In the genomic region with DNA sequence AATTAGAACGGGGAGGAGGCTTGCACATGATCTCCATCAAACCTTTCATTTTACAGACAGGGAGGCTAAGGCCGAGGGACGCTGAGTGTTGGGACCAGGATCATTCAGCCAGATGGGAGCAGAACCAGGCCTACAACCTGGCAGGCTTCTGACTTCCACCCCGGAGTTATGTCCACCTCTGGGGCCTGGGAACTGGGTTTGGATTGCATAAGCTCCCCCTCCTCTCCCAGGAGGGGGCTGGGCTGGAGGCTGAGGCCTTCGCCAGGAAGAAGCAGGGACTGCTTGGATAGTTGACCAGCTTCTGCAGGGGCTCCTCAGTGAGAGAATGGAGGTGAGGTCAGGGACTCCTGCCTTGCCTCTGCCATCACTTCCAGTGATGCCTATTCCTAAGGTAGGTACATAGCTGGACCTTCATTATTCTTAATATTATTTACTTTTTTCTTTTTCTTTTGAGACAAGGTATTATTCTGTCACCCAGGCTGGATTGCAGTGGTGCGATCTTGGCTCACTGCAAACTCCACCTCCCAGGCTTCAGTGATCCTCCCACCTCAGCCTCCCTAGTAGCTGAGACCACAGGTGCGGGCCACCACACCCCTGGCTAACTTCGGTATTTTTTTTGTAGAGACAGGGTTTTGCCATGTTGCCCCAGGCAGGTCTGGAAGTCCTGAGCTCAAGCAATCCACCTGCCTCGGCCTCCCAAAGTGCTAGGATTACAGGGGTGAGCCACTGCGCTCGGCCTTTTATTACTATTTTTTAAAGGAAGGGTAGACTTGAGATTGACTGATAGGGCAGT, we compare ENCODE assay signal across 8 cellular contexts. TPM values are rescaled to one million over a fixed set of nuclear protein-coding genes. Genes with fewer than 3 reads are reported as not detected.
DNase-seq lines count a peak whose midpoint lies in the region; ATAC-seq and TF ChIP-seq lines count a peak whose summit lies in the region.

No MANE protein-coding gene starts in this region.

- DNase-seq in LNCaP clone FGC (ENCODE audit: low read depth) (no peak), MCF 10A (ENCODE audit: unreplicated experiment) (no peak), nephron progenitor cell (peak; percentile 17), NCI-H1105 (lab: John Stamatoyannopoulos, UW) (no peak), HK-2 (ENCODE audit: unreplicated experiment) (no peak)

- no peak for TF ChIP-seq POLR2A in gastroesophageal sphincter (IDR thresholded peaks at IDR 0.05)

- ATAC-seq in HG03469 (IDR thresholded peaks at IDR 0.05; ENCODE audit: unreplicated experiment): no peak
- ATAC-seq in gastroesophageal sphincter: no peak

- H3K4me1 ChIP-seq in ES-I3 (ENCODE audit: insufficient read depth, low read length): no peaks in the 10 kb centered on the region
- H3K4me1 ChIP-seq in gastroesophageal sphincter: peaks cover 0 to 14% (median 0%) of the 10 kb centered on the region in 3 donors

- peak overlapping the region; percentile 97; the same call in 1 of the 2 replicates for H3K9ac ChIP-seq in ES-I3 (ENCODE audit: low read depth, low read length)

- H3K4me3 ChIP-seq in LNCaP clone FGC (ENCODE audit: low read depth, low read length) (peak overlapping the region; percentile 65), gastroesophageal sphincter (peak overlapping the region in 1 of 2 donors; percentile 56)

- no TSS peak for BruUV-seq in MCF 10A (replicated peaks; lab: Mats Ljungman, UMichigan)

- CTCF ChIA-PET in MCF 10A (lab: Yijun Ruan, JAX): interaction anchor here (0.8 to 1.3 kb wide), 2 partner anchors 8 to 72 kb away, joined by 4 to 6 read pairs; no protein-coding TSS in a partner anchor

- H3K36me3 ChIP-seq in ES-I3 (ENCODE audit: insufficient read depth, low read length) (no peaks in the 10 kb centered on the region), gastroesophageal sphincter (no peaks in the 10 kb centered on the region)

- H3K27ac Mint-ChIP-seq in MCF 10A (ENCODE audit: low read depth, unreplicated experiment): no peak overlapping the region
- H3K27ac Mint-ChIP-seq in nephron progenitor cell: no peak overlapping the region

- WGBS in gastroesophageal sphincter (ENCODE audit: low coverage in 1 of 2), 2 donors: 91 to 95% methylated on average over 4 to 10 of the region's 11 CpGs

- TF ChIP-seq EP300 in gastroesophageal sphincter (IDR thresholded peaks at IDR 0.05): no peak

- H3K4me1 Mint-ChIP-seq in MCF 10A (ENCODE audit: insufficient read depth, unreplicated experiment) (peaks cover 14% of the 10 kb centered on the region), nephron progenitor cell (peaks cover 13% of the 10 kb centered on the region)

- H3K27me3 ChIP-seq in gastroesophageal sphincter: peaks cover 51% of the 10 kb centered on the region

- H3K4me3 Mint-ChIP-seq in MCF 10A (ENCODE audit: unreplicated experiment) (peak overlapping the region; percentile 79), nephron progenitor cell (peak overlapping the region; percentile 95)

- no peak overlapping the region for H3K27ac ChIP-seq in gastroesophageal sphincter

- POLR2A ChIA-PET in MCF 10A (lab: Yijun Ruan, JAX): no interaction called here

- H3K36me3 Mint-ChIP-seq in MCF 10A (ENCODE audit: insufficient read depth, unreplicated experiment): no peaks in the 10 kb centered on the region
- no peaks in the 10 kb centered on the region for H3K36me3 Mint-ChIP-seq in nephron progenitor cell (ENCODE audit: low read depth)

- no peak for TF ChIP-seq CTCF in LNCaP clone FGC (IDR thresholded peaks at IDR 0.05; ENCODE audit: control insufficient read depth, extremely low read depth, insufficient read depth)
- no peak for TF ChIP-seq CTCF in MCF 10A (IDR thresholded peaks at IDR 0.05; ENCODE audit: unreplicated experiment)
- TF ChIP-seq CTCF in nephron progenitor cell (IDR thresholded peaks at IDR 0.05): no peak
- no peak for TF ChIP-seq CTCF in gastroesophageal sphincter (IDR thresholded peaks at IDR 0.05)

- H3K27me3 Mint-ChIP-seq in MCF 10A (ENCODE audit: insufficient read depth, unreplicated experiment) (no peaks in the 10 kb centered on the region), nephron progenitor cell (ENCODE audit: low read depth, poor library complexity) (peaks cover 6% of the 10 kb centered on the region)

- no peaks in the 10 kb centered on the region for H3K9me3 Mint-ChIP-seq in MCF 10A (ENCODE audit: unreplicated experiment)
- H3K9me3 Mint-ChIP-seq in nephron progenitor cell: peaks cover 3% of the 10 kb centered on the region

- intact Hi-C loops in MCF 10A (cut with micrococcal nuclease): loop anchor here (5.0 kb wide), 1 partner anchor 74 kb away; no protein-coding TSS in a partner anchor

- H3K9me3 ChIP-seq in ES-I3 (ENCODE audit: control insufficient read depth, insufficient read depth, low read length) (no peaks in the 10 kb centered on the region), gastroesophageal sphincter (no peaks in the 10 kb centered on the region)

RNA-seq across cellular contexts. Expression of a gene that starts 1.3 kb away (rescaled TPM):
- 7.1 and 8.0 TPM in 2 replicates for total RNA-seq in MCF 10A (2022)
- 1 to 10 TPM; 1.9 to 6.9 (median 4.0) TPM for total RNA-seq in gastroesophageal sphincter
